23 cellular contexts compared by ENCODE assay signal in genomic region chr10:102309916-102310315, GRCh38.
DNase-seq lines count a peak whose midpoint lies in the region; ATAC-seq and TF ChIP-seq lines count a peak whose summit lies in the region.
"Had no signal": no experiment of that assay in that cellular context is flagged by ENCODE, and none has a peak within 500 bp of the region (broad histone marks: within the 10 kb centered on the region; RNA-seq: fewer than 3 reads in every experiment).

No MANE protein-coding gene starts in this region.

- DNase-seq in SK-N-SH (no peak), glomerular visceral epithelial cell (ENCODE audit: extremely low spot score) (peak; percentile 24), MG63 (no peak), activated gamma-delta T cell treated with Interleukin-2 at 50 U/mL for 16 hours (no peak), hepatic stellate cell (ENCODE audit: low spot score) (no peak)
- DNase-seq: activated B cell treated with CpG ODN at 0.5 μM for 24 hours; activated CD4-positive, alpha-beta T cell treated with anti-CD3 and anti-CD28 coated beads, Interleukin-2, amount 50 U/mL, for 48 hours; activated naive CD4-positive, alpha-beta T cell treated with anti-CD3 and anti-CD28 coated beads for 36 hours; anterior cingulate cortex; BE2C; effector memory CD4-positive, alpha-beta T cell; EL; esophagus squamous epithelium; HCEC 1CT; NCI-H146; NCI-H748 treated with DMSO at 0.1 percent for 48 hours; OCI-M1 had no signal

- TF ChIP-seq CTCF in SK-N-SH (IDR thresholded peaks at IDR 0.05): no peak

- H3K9ac ChIP-seq in SK-N-SH (peak overlapping the region; percentile 1; the same call in 1 of the 2 replicates), skeletal muscle satellite cell (ENCODE audit: low read depth, low read length) (peak overlapping the region; percentile 21)

- CTCF ChIA-PET in SK-N-SH (lab: Yijun Ruan, JAX): interaction anchor here (1.7 to 2.6 kb wide), 4 partner anchors 12 to 80 kb away, joined by 5 to 12 read pairs (median 8); no protein-coding TSS in a partner anchor

- H3K27ac Mint-ChIP-seq in activated T-helper 17 cell treated with anti-CD3 and anti-CD28 coated beads, Interleukin-2, amount 50 U/mL, for 72 hours: peak overlapping the region; percentile 61
- H3K27ac Mint-ChIP-seq: activated B cell treated with CpG ODN at 0.5 μM for 24 hours; activated naive CD4-positive, alpha-beta T cell treated with anti-CD3 and anti-CD28 coated beads for 36 hours; T-helper 2 cell treated with Interferon-gamma antibody and Interleukin-4, amounts not matched to agents 5 μg/mL and 100 μg/mL, for 36 hours had no signal

- no peak for TF ChIP-seq EP300 in SK-N-SH (IDR thresholded peaks at IDR 0.05; ENCODE audit: borderline replicate concordance in 1 of 2, low read depth in 1 of 2, low read length in 1 of 2)

- H3K79me2 ChIP-seq in SK-N-SH (ENCODE audit: insufficient read depth): peaks cover 78% of the 10 kb centered on the region

- peak overlapping the region; percentile 65 to 69; a peak in 3 of 4 replicates for H3K27ac ChIP-seq in SK-N-SH (ENCODE audit: low read depth in 2 of 2, low read length in 1 of 2)
- H3K27ac ChIP-seq: 22Rv1, esophagus squamous epithelium, prostate gland had no signal

- H3K4me3 ChIP-seq in SK-N-SH (ENCODE audit: low read depth in 2 of 2, low read length in 1 of 2) (no peak overlapping the region), skeletal muscle satellite cell (ENCODE audit: low read length) (no peak overlapping the region), MG63 (no peak overlapping the region)
- H3K4me3 ChIP-seq: esophagus squamous epithelium, prostate gland had no signal

- H2AFZ ChIP-seq in SK-N-SH (ENCODE audit: low read depth): no peak overlapping the region

- peaks cover 28% of the 10 kb centered on the region for H3K36me3 Mint-ChIP-seq in activated T-helper 17 cell treated with anti-CD3 and anti-CD28 coated beads, Interleukin-2, amount 50 U/mL, for 72 hours (ENCODE audit: low read depth)

- no peaks in the 10 kb centered on the region for H3K9me3 Mint-ChIP-seq in activated T-helper 17 cell treated with anti-CD3 and anti-CD28 coated beads, Interleukin-2, amount 50 U/mL, for 72 hours
- H3K9me3 Mint-ChIP-seq: activated B cell treated with CpG ODN at 0.5 μM for 24 hours; activated naive CD4-positive, alpha-beta T cell treated with anti-CD3 and anti-CD28 coated beads for 36 hours; T-helper 2 cell treated with Interferon-gamma antibody and Interleukin-4, amounts not matched to agents 5 μg/mL and 100 μg/mL, for 36 hours had no signal

- no peak overlapping the region for H3K4me3 Mint-ChIP-seq in activated T-helper 17 cell treated with anti-CD3 and anti-CD28 coated beads, Interleukin-2, amount 50 U/mL, for 72 hours
- H3K4me3 Mint-ChIP-seq: activated B cell treated with CpG ODN at 0.5 μM for 24 hours; activated naive CD4-positive, alpha-beta T cell treated with anti-CD3 and anti-CD28 coated beads for 36 hours; T-helper 2 cell treated with Interferon-gamma antibody and Interleukin-4, amounts not matched to agents 5 μg/mL and 100 μg/mL, for 36 hours had no signal

- no peak for ATAC-seq in SK-N-SH treated with all-trans-retinoic acid at 6 μM for 48 hours
- no peak for ATAC-seq in activated T-helper 17 cell treated with anti-CD3 and anti-CD28 coated beads, Interleukin-2, amount 50 U/mL, for 72 hours (replicated peaks)

- no peaks in the 10 kb centered on the region for H3K9me2 ChIP-seq in SK-N-SH

- H3K4me1 Mint-ChIP-seq in activated T-helper 17 cell treated with anti-CD3 and anti-CD28 coated beads, Interleukin-2, amount 50 U/mL, for 72 hours: peaks cover 33% of the 10 kb centered on the region

- 0 out of 2 replicates have a peak, but pooled peaks cover 7% of the 10 kb centered on the region for H4K20me1 ChIP-seq in SK-N-SH (ENCODE audit: insufficient read depth)

- no peak for TF ChIP-seq RAD21 in SK-N-SH (IDR thresholded peaks at IDR 0.05; ENCODE audit: low read length)

- H3K9me3 ChIP-seq in SK-N-SH (no peaks in the 10 kb centered on the region), skeletal muscle satellite cell (replicated peaks; ENCODE audit: low read length) (no peaks in the 10 kb centered on the region), MG63 (no peaks in the 10 kb centered on the region)
- H3K9me3 ChIP-seq: BE2C, esophagus squamous epithelium, prostate gland had no signal

- peaks cover 29% of the 10 kb centered on the region for H3F3A ChIP-seq in SK-N-SH (replicated peaks; ENCODE audit: insufficient read depth)

- H3K27me3 ChIP-seq in SK-N-SH (ENCODE audit: insufficient read depth): no peaks in the 10 kb centered on the region
- H3K27me3 ChIP-seq in skeletal muscle satellite cell (ENCODE audit: control insufficient read depth, insufficient read depth, low read length): no peaks in the 10 kb centered on the region
- no peaks in the 10 kb centered on the region for H3K27me3 ChIP-seq in MG63
- H3K27me3 ChIP-seq: BE2C, esophagus squamous epithelium had no signal

- POLR2A ChIA-PET in SK-N-SH (lab: Yijun Ruan, JAX): no interaction called here

- 92% methylated on average over 3 of the region's 3 CpGs for WGBS in SK-N-SH (ENCODE audit: low lambda C conversion rate)

- H3K4me2 ChIP-seq in SK-N-SH (peak overlapping the region; percentile 56; the same call in 1 of the 2 replicates), skeletal muscle satellite cell (ENCODE audit: low read length) (peak overlapping the region; percentile 46)

- H3K27me3 Mint-ChIP-seq in activated T-helper 17 cell treated with anti-CD3 and anti-CD28 coated beads, Interleukin-2, amount 50 U/mL, for 72 hours: no peaks in the 10 kb centered on the region
- H3K27me3 Mint-ChIP-seq: activated B cell treated with CpG ODN at 0.5 μM for 24 hours had no signal

- H3K4me1 ChIP-seq in SK-N-SH (ENCODE audit: control insufficient read depth in 1 of 2, insufficient read depth in 2 of 2, low read depth in 1 of 2, low read length in 1 of 2) (peaks cover 12 to 32% of the 10 kb centered on the region in 2 experiments), skeletal muscle satellite cell (ENCODE audit: control insufficient read depth, insufficient read depth, low read length) (peaks cover 51% of the 10 kb centered on the region)
- H3K4me1 ChIP-seq: BE2C, prostate gland had no signal

- H3K36me3 ChIP-seq in SK-N-SH (replicated peaks in 1 of 2; ENCODE audit: control insufficient read depth in 1 of 2, insufficient read depth in 2 of 2, low read length in 1 of 2): peaks cover 0 to 3% of the 10 kb centered on the region in 2 experiments
- H3K36me3 ChIP-seq in skeletal muscle satellite cell (ENCODE audit: insufficient read depth, low read length): peaks cover 1% of the 10 kb centered on the region
- H3K36me3 ChIP-seq in MG63: no peaks in the 10 kb centered on the region; the same call in none of the 2 replicates
- H3K36me3 ChIP-seq: BE2C, prostate gland had no signal

TF ChIP-seq in SK-N-SH, 30 proteins besides CTCF, POLR2A, EP300 and RAD21 (continues in another document):
- TF ChIP-seq, protein P1, sequence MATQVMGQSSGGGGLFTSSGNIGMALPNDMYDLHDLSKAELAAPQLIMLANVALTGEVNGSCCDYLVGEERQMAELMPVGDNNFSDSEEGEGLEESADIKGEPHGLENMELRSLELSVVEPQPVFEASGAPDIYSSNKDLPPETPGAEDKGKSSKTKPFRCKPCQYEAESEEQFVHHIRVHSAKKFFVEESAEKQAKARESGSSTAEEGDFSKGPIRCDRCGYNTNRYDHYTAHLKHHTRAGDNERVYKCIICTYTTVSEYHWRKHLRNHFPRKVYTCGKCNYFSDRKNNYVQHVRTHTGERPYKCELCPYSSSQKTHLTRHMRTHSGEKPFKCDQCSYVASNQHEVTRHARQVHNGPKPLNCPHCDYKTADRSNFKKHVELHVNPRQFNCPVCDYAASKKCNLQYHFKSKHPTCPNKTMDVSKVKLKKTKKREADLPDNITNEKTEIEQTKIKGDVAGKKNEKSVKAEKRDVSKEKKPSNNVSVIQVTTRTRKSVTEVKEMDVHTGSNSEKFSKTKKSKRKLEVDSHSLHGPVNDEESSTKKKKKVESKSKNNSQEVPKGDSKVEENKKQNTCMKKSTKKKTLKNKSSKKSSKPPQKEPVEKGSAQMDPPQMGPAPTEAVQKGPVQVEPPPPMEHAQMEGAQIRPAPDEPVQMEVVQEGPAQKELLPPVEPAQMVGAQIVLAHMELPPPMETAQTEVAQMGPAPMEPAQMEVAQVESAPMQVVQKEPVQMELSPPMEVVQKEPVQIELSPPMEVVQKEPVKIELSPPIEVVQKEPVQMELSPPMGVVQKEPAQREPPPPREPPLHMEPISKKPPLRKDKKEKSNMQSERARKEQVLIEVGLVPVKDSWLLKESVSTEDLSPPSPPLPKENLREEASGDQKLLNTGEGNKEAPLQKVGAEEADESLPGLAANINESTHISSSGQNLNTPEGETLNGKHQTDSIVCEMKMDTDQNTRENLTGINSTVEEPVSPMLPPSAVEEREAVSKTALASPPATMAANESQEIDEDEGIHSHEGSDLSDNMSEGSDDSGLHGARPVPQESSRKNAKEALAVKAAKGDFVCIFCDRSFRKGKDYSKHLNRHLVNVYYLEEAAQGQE (IDR thresholded peaks at IDR 0.05; ENCODE audit: low read depth, low read length): no peak
- no peak for TF ChIP-seq RXRA (IDR thresholded peaks at IDR 0.05; ENCODE audit: borderline replicate concordance, low read depth)

TF ChIP-seq in SK-N-SH treated with all-trans-retinoic acid at 6 μM for 48 hours, 23 proteins besides CTCF, POLR2A, EP300 and RAD21 (continues in another document):
- no peak for TF ChIP-seq ESRRG (CRISPR knock-in tag; IDR thresholded peaks at IDR 0.05)
- no peak for TF ChIP-seq RARB (CRISPR knock-in tag; IDR thresholded peaks at IDR 0.05)
- TF ChIP-seq GLIS3 (CRISPR knock-in tag; IDR thresholded peaks at IDR 0.05): no peak
- TF ChIP-seq, protein P2, sequence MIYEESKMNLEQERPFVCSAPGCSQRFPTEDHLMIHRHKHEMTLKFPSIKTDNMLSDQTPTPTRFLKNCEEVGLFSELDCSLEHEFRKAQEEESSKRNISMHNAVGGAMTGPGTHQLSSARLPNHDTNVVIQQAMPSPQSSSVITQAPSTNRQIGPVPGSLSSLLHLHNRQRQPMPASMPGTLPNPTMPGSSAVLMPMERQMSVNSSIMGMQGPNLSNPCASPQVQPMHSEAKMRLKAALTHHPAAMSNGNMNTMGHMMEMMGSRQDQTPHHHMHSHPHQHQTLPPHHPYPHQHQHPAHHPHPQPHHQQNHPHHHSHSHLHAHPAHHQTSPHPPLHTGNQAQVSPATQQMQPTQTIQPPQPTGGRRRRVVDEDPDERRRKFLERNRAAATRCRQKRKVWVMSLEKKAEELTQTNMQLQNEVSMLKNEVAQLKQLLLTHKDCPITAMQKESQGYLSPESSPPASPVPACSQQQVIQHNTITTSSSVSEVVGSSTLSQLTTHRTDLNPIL (CRISPR knock-in tag; IDR thresholded peaks at IDR 0.05; ENCODE audit: low read depth): no peak
